In genomic region chr10:79982486-79982800, GRCh38 we compare ENCODE assay signal across 8 cellular contexts. TPM values are rescaled to one million over a fixed set of nuclear protein-coding genes. Genes with fewer than 3 reads are reported as not detected.
DNase-seq lines count a peak whose midpoint lies in the region; ATAC-seq and TF ChIP-seq lines count a peak whose summit lies in the region.

No MANE protein-coding gene starts in this region.

- peak overlapping the region; percentile 97 for H3K4me2 ChIP-seq in BLaER1
- H3K4me2 ChIP-seq in osteoblast (ENCODE audit: insufficient read depth, low read length): peak overlapping the region; percentile 76

- H3K27me3 ChIP-seq in BLaER1 (peaks cover 39% of the 10 kb centered on the region), esophagus (ENCODE audit: control insufficient read depth in 1 of 2, insufficient read depth in 2 of 2, low read length in 2 of 2) (no peaks in the 10 kb centered on the region), osteoblast (ENCODE audit: insufficient read depth, low read length) (peaks cover 36% of the 10 kb centered on the region)

- ATAC-seq in GM19455 (IDR thresholded peaks at IDR 0.05; ENCODE audit: unreplicated experiment) (no peak), HG02759 (IDR thresholded peaks at IDR 0.05; ENCODE audit: unreplicated experiment) (no peak), HG02884 (IDR thresholded peaks at IDR 0.05; ENCODE audit: unreplicated experiment) (no peak)

- H4K20me1 ChIP-seq in BLaER1: no peaks in the 10 kb centered on the region
- no peaks in the 10 kb centered on the region for H4K20me1 ChIP-seq in osteoblast (ENCODE audit: insufficient read depth, low read length)

- peak overlapping the region; percentile 89 for H3K4me3 ChIP-seq in BLaER1
- peak overlapping the region; percentile 50 to 79 for H3K4me3 ChIP-seq in esophagus (ENCODE audit: low read depth in 1 of 2, low read length in 2 of 2)
- peak overlapping the region; percentile 69 for H3K4me3 ChIP-seq in osteoblast (ENCODE audit: insufficient read depth, low read length)

- H3K4me1 ChIP-seq in BLaER1 (peaks cover 14% of the 10 kb centered on the region; the same call in 1 of the 2 replicates), esophagus (ENCODE audit: control insufficient read depth in 2 of 2, insufficient read depth in 2 of 2, low read length in 1 of 2) (peaks cover 0 to 2% of the 10 kb centered on the region in 2 donors), osteoblast (ENCODE audit: insufficient read depth, low read length) (peaks cover 3% of the 10 kb centered on the region)

- H3K9ac ChIP-seq in BLaER1: peak overlapping the region; percentile 75

- no peaks in the 10 kb centered on the region for H3K79me2 ChIP-seq in osteoblast (ENCODE audit: insufficient read depth, low read length)

- no peaks in the 10 kb centered on the region for H3K36me3 ChIP-seq in BLaER1
- H3K36me3 ChIP-seq in esophagus (ENCODE audit: control insufficient read depth in 2 of 2, insufficient read depth in 2 of 2, low read length in 1 of 2): no peaks in the 10 kb centered on the region
- H3K36me3 ChIP-seq in osteoblast (ENCODE audit: insufficient read depth, low read length): no peaks in the 10 kb centered on the region

- WGBS in esophagus, 2 donors: 8% methylated on average over 11 of the region's 11 CpGs

- DNase-seq in MV-4-11 (lab: John Stamatoyannopoulos, UW) (peak; percentile 33), osteoblast (ENCODE audit: insufficient read length, low spot score, missing footprints) (peak; percentile 15), GM20000 (ENCODE audit: low spot score) (no peak)

- H3K9me3 ChIP-seq in BLaER1 (no peaks in the 10 kb centered on the region), esophagus (ENCODE audit: control insufficient read depth in 2 of 2, insufficient read depth in 1 of 2, low read depth in 1 of 2, low read length in 1 of 2) (no peaks in the 10 kb centered on the region), osteoblast (ENCODE audit: low read depth, low read length) (no peaks in the 10 kb centered on the region)

- no peak overlapping the region for H2AFZ ChIP-seq in osteoblast (ENCODE audit: low read length)

- H3K27ac ChIP-seq in BLaER1 (peak overlapping the region; percentile 40; the same call in 1 of the 2 replicates), esophagus (ENCODE audit: low read depth in 2 of 2, low read length in 1 of 2) (peak overlapping the region; percentile 89), osteoblast (ENCODE audit: low read depth, low read length) (no peak overlapping the region)

- TF ChIP-seq CTCF in osteoblast (IDR thresholded peaks at IDR 0.05; ENCODE audit: extremely low read depth, low read depth, low read length): no peak
- no peak for TF ChIP-seq CTCF in GM20000 (IDR thresholded peaks at IDR 0.05; ENCODE audit: extremely low read depth, missing control alignments)

RNA-seq across cellular contexts. Expression of gene SFTPD, which starts 33.5 kb away (rescaled TPM):
- polyA plus RNA-seq in esophagus: 1 to 10 TPM in 1 of 2 donors, under 1 TPM in 1; 0.79 to 1.3 TPM
- 0.36 TPM in 1 of 2 replicates, not detected in the other for total RNA-seq in osteoblast
